ENCODE assay signal across 18 cellular contexts in the genomic region with DNA sequence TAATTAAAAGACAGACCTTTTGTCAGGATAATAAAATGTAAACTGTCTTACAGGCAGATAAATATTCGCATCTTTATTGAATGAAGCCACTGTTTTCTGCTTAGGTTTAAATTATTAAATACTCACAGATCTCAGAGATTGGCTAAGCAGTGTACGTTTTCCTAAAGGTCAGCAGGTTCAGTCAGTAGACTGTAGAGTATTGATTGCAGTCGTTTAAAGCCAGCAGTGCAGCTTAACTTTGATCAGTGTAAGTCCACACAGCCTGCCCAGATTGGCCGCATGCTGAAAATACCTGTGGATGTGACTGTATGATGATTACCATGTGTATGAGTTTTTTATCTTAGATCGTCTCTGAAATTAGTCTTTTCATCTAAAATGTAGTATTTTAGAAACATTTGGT. TPM values are rescaled to one million over a fixed set of nuclear protein-coding genes. Genes with fewer than 3 reads are reported as not detected.
DNase-seq lines count a peak whose midpoint lies in the region; ATAC-seq, FAIRE-seq and TF ChIP-seq lines count a peak whose summit lies in the region.
"Had no signal": no experiment of that assay in that cellular context is flagged by ENCODE, and none has a peak within 500 bp of the region (broad histone marks: within the 10 kb centered on the region; RNA-seq: fewer than 3 reads in every experiment).

No MANE protein-coding gene starts in this region.

- ATAC-seq in Panc1 (no peak), left lobe of liver (peak; percentile 98), right lobe of liver (peak; percentile 95 to 100 (median 97)), aorta (ENCODE audit: low FRiP score) (no peak), HG03439 (IDR thresholded peaks at IDR 0.05; ENCODE audit: unreplicated experiment) (no peak)
- ATAC-seq: GM12878, GM23338, HCT116 had no signal

- no peaks in the 10 kb centered on the region for H3K36me3 ChIP-seq in Panc1 (ENCODE audit: control insufficient read depth, insufficient read depth, low read length)
- no peaks in the 10 kb centered on the region for H3K36me3 ChIP-seq in right lobe of liver
- no peaks in the 10 kb centered on the region for H3K36me3 ChIP-seq in aorta (ENCODE audit: control insufficient read depth in 1 of 2, insufficient read depth in 2 of 2, low read length in 1 of 2)

- peaks cover 7% of the 10 kb centered on the region for H3K4me1 Mint-ChIP-seq in endothelial cell (ENCODE audit: unreplicated experiment)

- DNase-seq in GM12891 (ENCODE audit: insufficient read length, low spot score) = no peak
- no peak for DNase-seq in Panc1 (ENCODE audit: low read depth, low spot score)
- DNase-seq in left lobe of liver (ENCODE audit: low spot score) = no peak
- DNase-seq in right lobe of liver = peak in 2 of 3 donors; percentile 25 to 48
- DNase-seq in endothelial cell (ENCODE audit: low spot score) = no peak
- DNase-seq in aorta = no peak
- DNase-seq: C1 segment of cervical spinal cord; Calu3; CD4-positive, alpha-beta memory T cell; COR-L47; DMS153; DND-41; H9 had no signal

- peaks cover 9% of the 10 kb centered on the region for H3K36me3 Mint-ChIP-seq in endothelial cell (ENCODE audit: low read depth, unreplicated experiment)

- TSS peak; percentile 14 for BruUV-seq in Panc1 (replicated peaks; lab: Mats Ljungman, UMichigan)

- CTCF ChIA-PET in Panc1 (lab: Charles Lee) = no interaction called here

- no peaks in the 10 kb centered on the region for H3K9me3 ChIP-seq in Panc1 (ENCODE audit: control insufficient read depth, insufficient read depth, low read depth, low read length)
- H3K9me3 ChIP-seq in right lobe of liver = no peaks in the 10 kb centered on the region
- no peaks in the 10 kb centered on the region for H3K9me3 ChIP-seq in aorta (ENCODE audit: control insufficient read depth, low read length)

- H3K27ac Mint-ChIP-seq in endothelial cell (ENCODE audit: unreplicated experiment) = no peak overlapping the region
- H3K27ac Mint-ChIP-seq: GM23338, H9 had no signal

- 27% methylated on average over 5 of the region's 5 CpGs for WGBS in right lobe of liver (ENCODE audit: insufficient coverage, low coverage, low lambda C conversion rate, missing lambda C conversion rate)
- 84 to 85% methylated on average over 5 of the region's 5 CpGs for WGBS in aorta, 2 donors

- FAIRE-seq in GM12891 (lab: Jason Lieb, UNC) = peak; percentile 31
- FAIRE-seq: GM18507 had no signal

- in situ Hi-C loops in Panc1 (cut with HindIII; ENCODE audit: low pct_unique_long_range_greater_than_20kb, low sequenced_read_pairs) = no loop called here

- H3K4me3 Mint-ChIP-seq in endothelial cell (ENCODE audit: unreplicated experiment) = no peak overlapping the region
- H3K4me3 Mint-ChIP-seq: CD4-positive, alpha-beta memory T cell; GM23338; H9 had no signal

- TF ChIP-seq POLR2A in GM12891 (IDR thresholded peaks at IDR 0.05; ENCODE audit: low read depth, low read length) = no peak
- no peak for TF ChIP-seq POLR2A in right lobe of liver (IDR thresholded peaks at IDR 0.05)

- no peaks in the 10 kb centered on the region for H3K9me3 Mint-ChIP-seq in endothelial cell (ENCODE audit: unreplicated experiment)

- no peak overlapping the region for H3K4me3 ChIP-seq in Panc1 (ENCODE audit: low read depth in 2 of 2, low read length in 2 of 2)
- no peak overlapping the region for H3K4me3 ChIP-seq in right lobe of liver
- no peak overlapping the region for H3K4me3 ChIP-seq in aorta (ENCODE audit: low read length in 2 of 2)
- H3K4me3 ChIP-seq: GM12878, GM23338 had no signal

- H3K27me3 ChIP-seq in Panc1 (ENCODE audit: control insufficient read depth, insufficient read depth, low read length) (no peaks in the 10 kb centered on the region), right lobe of liver (no peaks in the 10 kb centered on the region), aorta (ENCODE audit: control insufficient read depth in 1 of 2, insufficient read depth in 2 of 2, low read length in 1 of 2) (no peaks in the 10 kb centered on the region)

- H3K27me3 Mint-ChIP-seq in endothelial cell (ENCODE audit: unreplicated experiment) = no peaks in the 10 kb centered on the region
- H3K27me3 Mint-ChIP-seq: CD4-positive, alpha-beta memory T cell had no signal

- H3K27ac ChIP-seq in Panc1 (ENCODE audit: low read length) (no peak overlapping the region), right lobe of liver (no peak overlapping the region), aorta (ENCODE audit: low read depth in 1 of 2, low read length in 2 of 2) (no peak overlapping the region)

- intact Hi-C loops in Panc1 (cut with micrococcal nuclease; ENCODE audit: unreplicated experiment) (no loop called here), right lobe of liver (cut with DNase I) (no loop called here), aorta (cut with DNase I) (no loop called here)

- POLR2A ChIA-PET in Panc1 (lab: Charles Lee) = no interaction called here

- no peak for TF ChIP-seq CTCF in Panc1 (IDR thresholded peaks at IDR 0.05)
- no peak for TF ChIP-seq CTCF in right lobe of liver (IDR thresholded peaks at IDR 0.05)
- TF ChIP-seq CTCF in endothelial cell (IDR thresholded peaks at IDR 0.05; ENCODE audit: unreplicated experiment) = no peak

- H3K4me1 ChIP-seq in Panc1 (ENCODE audit: control insufficient read depth, insufficient read depth, low read length) = no peaks in the 10 kb centered on the region
- H3K4me1 ChIP-seq in right lobe of liver = peaks cover 0 to 11% (median 3%) of the 10 kb centered on the region in 4 donors
- H3K4me1 ChIP-seq in aorta (ENCODE audit: control insufficient read depth in 1 of 2, insufficient read depth in 2 of 2, low read length in 2 of 2) = peaks cover 0 to 5% of the 10 kb centered on the region in 2 donors

TF ChIP-seq in GM12891, 5 proteins besides CTCF, POLR2A, EP300 and RAD21:
- no peak for TF ChIP-seq PAX5 (IDR thresholded peaks at IDR 0.05; ENCODE audit: insufficient read depth, low read length, severe bottlenecking)
- TF ChIP-seq TAF1 (IDR thresholded peaks at IDR 0.05; ENCODE audit: low read depth, low read length) = no peak
- no peak for TF ChIP-seq SPI1 (IDR thresholded peaks at IDR 0.05; ENCODE audit: low read depth, low read length)
- no peak for TF ChIP-seq POU2F2 (IDR thresholded peaks at IDR 0.05; ENCODE audit: low read depth, low read length)
- TF ChIP-seq POLR2AphosphoS5 (IDR thresholded peaks at IDR 0.05; ENCODE audit: low read depth, low read length) = no peak

RNA-seq across cellular contexts. Expression of a gene that starts 42.3 kb away (rescaled TPM):
- 7.3 TPM for polyA plus RNA-seq in GM12891 (2012; ENCODE audit: low read depth, missing spikeins)
- total RNA-seq in Panc1 (2021; ENCODE audit: unreplicated experiment) = 44.4 TPM
- polyA plus RNA-seq in Panc1 (2012; ENCODE audit: insufficient read length) = 51.1 TPM
- total RNA-seq in left lobe of liver = 11.1 TPM
- total RNA-seq in right lobe of liver = 10 to 100 TPM; 13.6 to 25.7 (median 14.5) TPM
- 37.3 TPM for total RNA-seq in endothelial cell (ENCODE audit: unreplicated experiment)
- 10 to 100 TPM; 41.0 to 55.3 TPM for total RNA-seq in aorta
- polyA plus RNA-seq in aorta = 10 to 100 TPM in 1 of 2 donors, 1 to 10 TPM in 1; 2.3 to 20.1 TPM

Comparison
In these comparisons a context has a peak if more than half of its experiments do, and no peak if none do; other contexts are left out.
1. DNase-seq: peak in right lobe of liver (2 of 3); none in GM12891 (single experiment), Panc1 (single experiment), left lobe of liver (single experiment), endothelial cell (single experiment) and aorta (0 of 2).
2. ATAC-seq: peak in left lobe of liver (single experiment) and right lobe of liver (4 of 4); none in Panc1 (single experiment), aorta (single experiment) and HG03439 (single experiment).